ENCODE assay signal across 8 cellular contexts in the genomic region with DNA sequence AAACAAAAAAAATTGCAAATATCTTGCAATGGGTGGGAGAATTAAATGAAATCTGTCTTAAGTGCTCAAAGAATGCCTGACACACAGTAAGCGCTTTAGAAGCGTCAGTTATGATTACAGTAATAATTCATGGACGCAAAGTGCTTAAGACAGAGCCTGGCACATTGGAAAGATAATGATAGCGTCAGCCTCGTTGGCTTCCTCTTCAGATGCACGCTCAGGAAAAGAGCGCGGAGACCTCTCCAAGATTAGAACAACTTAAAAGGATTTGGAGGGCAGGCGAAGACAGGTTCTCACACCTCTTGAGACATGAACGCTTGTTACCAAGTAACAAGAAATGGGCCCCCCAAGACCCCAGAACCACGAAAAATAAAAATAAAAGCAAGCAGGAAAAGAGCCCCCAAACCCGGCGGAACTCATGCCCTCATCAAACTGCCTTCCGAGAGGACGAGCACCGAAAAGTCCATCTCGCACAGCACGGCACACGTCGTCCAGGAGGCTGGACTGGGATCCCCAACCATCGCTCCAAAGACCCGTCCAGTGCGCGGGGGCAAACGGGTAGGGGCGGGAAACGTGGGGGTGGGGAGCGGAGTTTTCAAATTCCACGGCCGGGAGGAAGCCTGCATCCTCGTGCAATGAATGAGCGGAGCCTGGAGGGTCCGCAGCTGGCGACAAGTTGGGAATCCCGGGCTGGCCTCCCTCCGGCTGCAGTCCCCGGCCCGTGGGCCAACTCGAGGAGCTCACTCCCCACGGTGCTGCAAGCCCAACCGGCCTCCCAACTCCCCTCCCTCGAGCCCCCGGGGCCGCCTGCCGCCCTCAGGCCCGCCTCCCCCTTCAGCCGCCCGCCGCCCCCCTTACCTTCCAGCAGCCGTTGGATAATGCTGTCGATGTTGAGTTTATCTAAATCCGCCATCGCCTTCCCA. TPM values are rescaled to one million over a fixed set of nuclear protein-coding genes. Genes with fewer than 3 reads are reported as not detected.
DNase-seq lines count a peak whose midpoint lies in the region; ATAC-seq and TF ChIP-seq lines count a peak whose summit lies in the region.

No MANE protein-coding gene starts in this region.

- TF ChIP-seq RAD21 in liver (IDR thresholded peaks at IDR 0.05) = no peak

- H3K9me3 Mint-ChIP-seq in CD14-positive monocyte = peaks cover 0 to 3% (median 0%) of the 10 kb centered on the region in 7 donors
- H3K9me3 Mint-ChIP-seq in chondrocyte (ENCODE audit: low read depth) = no peaks in the 10 kb centered on the region

- H3K27me3 Mint-ChIP-seq in CD14-positive monocyte (ENCODE audit: low read depth in 3 of 3) (peaks cover 0 to 5% (median 2%) of the 10 kb centered on the region in 3 donors), chondrocyte (ENCODE audit: low read depth) (no peaks in the 10 kb centered on the region)

- intact Hi-C loops in CD14-positive monocyte (cut with micrococcal nuclease) = loop anchor here in 1 of 2 donors (5.0 kb wide), 1 partner anchor 50 kb away; no protein-coding TSS in a partner anchor

- H3K4me3 Mint-ChIP-seq in CD14-positive monocyte = peak overlapping the region; percentile 99 to 100
- peak overlapping the region; percentile 99 for H3K4me3 Mint-ChIP-seq in chondrocyte (ENCODE audit: unreplicated experiment)

- WGBS in liver = under 1% methylated on average over 53 of the region's 53 CpGs

- H3K36me3 ChIP-seq in HUES6 (ENCODE audit: control insufficient read depth, insufficient read depth, low read length) (peaks cover 7% of the 10 kb centered on the region), liver (ENCODE audit: control insufficient read depth in 4 of 4, insufficient read depth in 3 of 4, low read depth in 1 of 4, low read length in 3 of 4) (no peaks in the 10 kb centered on the region), stomach smooth muscle (ENCODE audit: control insufficient read depth in 2 of 2, insufficient read depth in 2 of 2, low read length in 2 of 2) (no peaks in the 10 kb centered on the region)

- TF ChIP-seq CTCF in CD14-positive monocyte (IDR thresholded peaks at IDR 0.05) (no peak), chondrocyte (IDR thresholded peaks at IDR 0.05) (no peak), liver (IDR thresholded peaks at IDR 0.05; ENCODE audit: low read depth, low read length, missing input control) (no peak)

- peak overlapping the region; percentile 94 for H3K27ac ChIP-seq in HUES6 (ENCODE audit: low read depth, low read length)
- peak overlapping the region; percentile 93 to 96 for H3K27ac ChIP-seq in liver (ENCODE audit: low read depth in 1 of 2, low read length in 2 of 2)
- peak overlapping the region; percentile 76 for H3K27ac ChIP-seq in stomach smooth muscle (ENCODE audit: low read length)

- H3K27ac Mint-ChIP-seq in CD14-positive monocyte (peak overlapping the region; percentile 92 to 96 (median 94)), chondrocyte (ENCODE audit: unreplicated experiment) (peak overlapping the region; percentile 89)

- H3K27me3 ChIP-seq in HUES6 (ENCODE audit: control insufficient read depth, insufficient read depth, low read length) = no peaks in the 10 kb centered on the region
- no peaks in the 10 kb centered on the region for H3K27me3 ChIP-seq in liver (ENCODE audit: control insufficient read depth in 4 of 4, insufficient read depth in 4 of 4, low read length in 3 of 4)
- H3K27me3 ChIP-seq in stomach smooth muscle (ENCODE audit: control insufficient read depth in 1 of 2, insufficient read depth in 2 of 2, low read length in 2 of 2) = no peaks in the 10 kb centered on the region

- H3K9me3 ChIP-seq in HUES6 (ENCODE audit: control insufficient read depth, insufficient read depth, low read depth, low read length) = no peaks in the 10 kb centered on the region
- H3K9me3 ChIP-seq in liver (ENCODE audit: control insufficient read depth in 4 of 4, low read length in 3 of 4) = no peaks in the 10 kb centered on the region
- H3K9me3 ChIP-seq in stomach smooth muscle (ENCODE audit: control insufficient read depth in 2 of 2, low read length in 2 of 2) = no peaks in the 10 kb centered on the region

- DNase-seq in CD14-positive monocyte (ENCODE audit: low spot score) = no peak
- DNase-seq in SK-MEL-5 (ENCODE audit: low read depth, low spot score) = peak; percentile 28
- peak; percentile 67 for DNase-seq in chondrocyte (ENCODE audit: low spot score)
- no peak for DNase-seq in occipital lobe (lab: John Stamatoyannopoulos, UW)

- H3K4me3 ChIP-seq in HUES6 (ENCODE audit: low read depth, low read length) (peak overlapping the region; percentile 87), liver (ENCODE audit: low read depth in 1 of 3, low read length in 3 of 3) (peak overlapping the region; percentile 91 to 97 (median 92)), stomach smooth muscle (ENCODE audit: low read length in 2 of 2) (peak overlapping the region; percentile 75 to 93)

- peak overlapping the region; percentile 97 for H3K9ac ChIP-seq in HUES6 (ENCODE audit: low read length)
- peak overlapping the region; percentile 84 to 90 for H3K9ac ChIP-seq in liver (ENCODE audit: low read depth in 1 of 2, low read length in 2 of 2)
- H3K9ac ChIP-seq in stomach smooth muscle (ENCODE audit: low read length in 2 of 2) = peak overlapping the region; percentile 68 to 80

- H3K4me1 Mint-ChIP-seq in CD14-positive monocyte (peaks cover 55% of the 10 kb centered on the region), chondrocyte (ENCODE audit: low read depth) (peaks cover 70% of the 10 kb centered on the region)

- peaks cover 5 to 7% of the 10 kb centered on the region in 2 donors for H3K36me3 Mint-ChIP-seq in CD14-positive monocyte
- H3K36me3 Mint-ChIP-seq in chondrocyte (ENCODE audit: low read depth) = no peaks in the 10 kb centered on the region

- ATAC-seq in GM19395 (IDR thresholded peaks at IDR 0.05; ENCODE audit: unreplicated experiment) = peak; percentile 12

- H3K4me1 ChIP-seq in HUES6 (ENCODE audit: control insufficient read depth, insufficient read depth, low read length) (peaks cover 24% of the 10 kb centered on the region), liver (ENCODE audit: control insufficient read depth in 4 of 4, insufficient read depth in 4 of 4, low read length in 3 of 4) (peaks cover 8 to 66% (median 47%) of the 10 kb centered on the region in 4 donors), stomach smooth muscle (ENCODE audit: control insufficient read depth, insufficient read depth, low read length) (peaks cover 26% of the 10 kb centered on the region)

- in situ Hi-C loops in SK-MEL-5 (cut with HindIII; ENCODE audit: low pct_unique_long_range_greater_than_20kb, low sequenced_read_pairs) = no loop called here

TF ChIP-seq in liver, 16 proteins besides CTCF, POLR2A, EP300 and RAD21:
- TF ChIP-seq RXRA (IDR thresholded peaks at IDR 0.05) (no peak), YY1 (IDR thresholded peaks at IDR 0.05) (peak; percentile 18)

RNA-seq across cellular contexts. Expression of a gene that starts 0.6 kb away (rescaled TPM):
- polyA plus RNA-seq in CD14-positive monocyte = 100 to 1,000 TPM; 128 to 139 TPM
- 197 and 208 TPM in 2 replicates for total RNA-seq in SK-MEL-5 (2014; rRNA removed; shearing (Covaris generic))
- polyA plus RNA-seq in SK-MEL-5 (2015; cell fraction: cytosol; rRNA removed) = 159 and 176 TPM in 2 replicates
- polyA plus RNA-seq in SK-MEL-5 (2015; cell fraction: nucleus; rRNA removed) = 212 and 228 TPM in 2 replicates
- 71.8 to 91.4 TPM (median 82.5 TPM) in 3 replicates for total RNA-seq in chondrocyte
- total RNA-seq in liver = 10 to 100 TPM; 49.2 to 73.2 TPM
- polyA plus RNA-seq in liver = 10 to 100 TPM; 22.1 to 22.8 TPM
- total RNA-seq in occipital lobe = 150 TPM

RNA-seq across cellular contexts. Expression of a gene that starts 53.1 kb away (rescaled TPM):
- polyA plus RNA-seq in CD14-positive monocyte (100 to 1,000 TPM; 121 to 167 TPM), liver (1 to 10 TPM; 1.8 to 2.3 TPM)
- 2.1 TPM in 1 of 2 replicates, not detected in the other for total RNA-seq in SK-MEL-5 (2014; rRNA removed; shearing (Covaris generic))
- not detected in 2 replicates for polyA plus RNA-seq in SK-MEL-5 (2015; cell fraction: cytosol; rRNA removed)
- polyA plus RNA-seq in SK-MEL-5 (2015; cell fraction: nucleus; rRNA removed) = not detected in 2 replicates
- total RNA-seq in chondrocyte (1.2 to 1.3 TPM (median 1.2 TPM) in 3 replicates), liver (1 to 10 TPM; 2.6 to 5.4 TPM), occipital lobe (8.3 TPM)

Comparison
In these comparisons a context has a peak if more than half of its experiments do, and no peak if none do; other contexts are left out.
1. DNase-seq: peak in SK-MEL-5 (single experiment) and chondrocyte (single experiment); none in CD14-positive monocyte (single experiment) and occipital lobe (single experiment).
2. Peak in every context shown above with its lines, with median percentiles within 50 percentile points of each other: H3K27ac ChIP-seq, H3K4me3 ChIP-seq and H3K9ac ChIP-seq.